In genomic region chr1:206336971-206337370, GRCh38 we compare ENCODE assay signal across 7 cellular contexts.
DNase-seq lines count a peak whose midpoint lies in the region; ATAC-seq and TF ChIP-seq lines count a peak whose summit lies in the region.
"Not testable (repeated sequence)": the region's sequence is repeated elsewhere in the genome, so short reads cannot be mapped to it uniquely, and the experiment has no call there.

No MANE protein-coding gene starts in this region.

- not testable (repeated sequence) for H3K4me3 ChIP-seq in epithelial cell of esophagus (ENCODE audit: low read length)

- intact Hi-C loops in Right ventricle myocardium superior (cut with DNase I): not testable (repeated sequence)

- TF ChIP-seq CTCF in epithelial cell of esophagus (IDR thresholded peaks at IDR 0.05; ENCODE audit: insufficient read depth, low read depth, low read length, missing control alignments): not testable (repeated sequence)

- peak; percentile 4 for DNase-seq in ELF-1 (ENCODE audit: low read depth, low spot score)
- peak; percentile 13 for DNase-seq in M059J (ENCODE audit: low read depth)
- DNase-seq in SK-N-DZ (ENCODE audit: low spot score): peak; percentile 0
- peak; percentile 40 for DNase-seq in astrocyte of the hippocampus (ENCODE audit: low read depth, low spot score)
- peak; percentile 0 for DNase-seq in epithelial cell of esophagus (ENCODE audit: low read depth)
- not testable (repeated sequence) for DNase-seq in Right ventricle myocardium superior
- DNase-seq in kidney tubule cell (ENCODE audit: low spot score): peak; percentile 1

- ATAC-seq in Right ventricle myocardium superior (ENCODE audit: poor library complexity): peak; percentile 40
